Comparison of ENCODE assay signal across 9 cellular contexts in the genomic region with DNA sequence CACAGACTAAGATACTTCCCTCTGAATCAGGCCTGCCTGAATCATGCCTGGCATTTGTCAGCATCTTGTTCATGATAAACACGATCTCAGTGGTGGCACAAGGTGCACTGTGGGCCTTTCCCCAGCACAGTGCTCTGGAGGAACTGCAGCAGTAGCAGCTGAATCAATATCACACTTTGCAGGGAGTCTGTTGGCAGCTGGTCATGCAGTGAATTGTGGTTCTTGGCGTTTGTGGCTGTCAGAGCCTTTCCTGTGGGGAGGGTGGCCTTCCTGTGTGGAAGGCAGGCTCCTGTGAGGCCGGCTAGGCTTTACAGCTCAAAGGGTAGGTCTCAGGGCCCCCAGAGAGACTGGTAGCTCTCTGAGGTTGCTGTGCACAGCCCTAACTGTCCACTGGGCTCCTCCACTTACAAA. TPM values are rescaled to one million over a fixed set of nuclear protein-coding genes. Genes with fewer than 3 reads are reported as not detected.
A peak's percentile ranks its signal among the peaks of the same experiment; 100 is the strongest.
DNase-seq lines count a peak whose midpoint lies in the region; ATAC-seq lines count a peak whose summit lies in the region.
"Had no signal": no experiment of that assay in that cellular context is flagged by ENCODE, and none has a peak within 500 bp of the region (broad histone marks: within the 10 kb centered on the region; RNA-seq: fewer than 3 reads in every experiment).

No MANE protein-coding gene starts in this region.

- DNase-seq in NCI-H748 (lab: John Stamatoyannopoulos, UW; ENCODE audit: unreplicated experiment) (peak; percentile 32), NCI-H748 treated with DMSO at 0.1 percent for 48 hours (lab: John Stamatoyannopoulos, UW) (no peak), NCI-H510A treated with DMSO at 0.1 percent for 48 hours (lab: John Stamatoyannopoulos, UW) (peak; percentile 82), dermis blood vessel endothelial cell (peak; percentile 67), retina (peak; percentile 45), HuH-7.5 (ENCODE audit: low spot score) (no peak)
- no peak for DNase-seq in stimulated activated CD4-positive, alpha-beta T cell treated with anti-CD3 and anti-CD28 coated beads, Interleukin-2, amount 100 ng/mL, for 24 hours

- ATAC-seq in GM18861 (IDR thresholded peaks at IDR 0.05; ENCODE audit: unreplicated experiment): no peak
- ATAC-seq: esophagus mucosa had no signal

RNA-seq across cellular contexts. Expression of a gene that starts 54.4 kb away (rescaled TPM):
- total RNA-seq in dermis blood vessel endothelial cell: 25.4 and 38.3 TPM in 2 replicates

Comparison
In these comparisons a context has a peak if more than half of its experiments do, and no peak if none do; other contexts are left out.
1. DNase-seq: peak in NCI-H748 (single experiment), NCI-H510A treated with DMSO at 0.1 percent for 48 hours (single experiment), dermis blood vessel endothelial cell (single experiment) and retina (single experiment); none in NCI-H748 treated with DMSO at 0.1 percent for 48 hours (single experiment), HuH-7.5 (single experiment) and stimulated activated CD4-positive, alpha-beta T cell treated with anti-CD3 and anti-CD28 coated beads, Interleukin-2, amount 100 ng/mL, for 24 hours (0 of 2).